In genomic region chr2:82339805-82340204, GRCh38 we compare ENCODE assay signal across 9 cellular contexts.
"Had no signal": no experiment of that assay in that cellular context is flagged by ENCODE, and none has a peak within 500 bp of the region (broad histone marks: within the 10 kb centered on the region; RNA-seq: fewer than 3 reads in every experiment).

No MANE protein-coding gene starts in this region.

- H3K36me3 ChIP-seq: HAP-1 had no signal

- H3K4me1 ChIP-seq: HAP-1 had no signal

- H2AFZ ChIP-seq: GM23248 had no signal

- ATAC-seq: HCT116, HepG2 had no signal

- H3K9me3 ChIP-seq: HAP-1 had no signal

- H3K27ac ChIP-seq: GM23248, HL-60 had no signal

- FAIRE-seq: HepG2 had no signal

- H3K4me3 ChIP-seq: GM23248, HAP-1 had no signal

- DNase-seq: GM23248, GOT3, H7, HFFc6, KBM-7 had no signal

- H3K9ac ChIP-seq: GM23248 had no signal
